8 cellular contexts compared by ENCODE assay signal in genomic region chr2:68063797-68064646, GRCh38. TPM values are rescaled to one million over a fixed set of nuclear protein-coding genes. Genes with fewer than 3 reads are reported as not detected.
DNase-seq lines count a peak whose midpoint lies in the region; ATAC-seq, FAIRE-seq and TF ChIP-seq lines count a peak whose summit lies in the region.
"Not testable (repeated sequence)": the region's sequence is repeated elsewhere in the genome, so short reads cannot be mapped to it uniquely, and the experiment has no call there.

No MANE protein-coding gene starts in this region.

- ATAC-seq in WTC11; stimulated activated effector memory CD8-positive, alpha-beta T cell treated with anti-CD3 and anti-CD28 coated beads, Interleukin-12 subunit alpha, Interleukin-12 subunit beta, amount 100 ng/mL, for 72 hours: not testable (repeated sequence)

- not testable (repeated sequence) for H3K36me3 ChIP-seq in HUES6 (ENCODE audit: control insufficient read depth, insufficient read depth, low read length); OCI-LY1 (ENCODE audit: insufficient read depth, low read length); bronchial epithelial cell (ENCODE audit: control insufficient read depth, insufficient read depth, low read length); hepatocyte (replicated peaks; ENCODE audit: insufficient read depth, low read depth)

- H3K27me3 ChIP-seq in HUES6 (ENCODE audit: control insufficient read depth, insufficient read depth, low read length); OCI-LY1 (ENCODE audit: insufficient read depth, low read length); bronchial epithelial cell (ENCODE audit: control insufficient read depth, insufficient read depth, low read length); hepatocyte: not testable (repeated sequence)

- H3K4me1 Mint-ChIP-seq in WTC11 (peaks cover 18% of the 10 kb centered on the region), neural crest cell (peaks cover 27% of the 10 kb centered on the region)
- H3K4me1 Mint-ChIP-seq in stimulated activated effector memory CD8-positive, alpha-beta T cell treated with anti-CD3 and anti-CD28 coated beads, Interleukin-12 subunit alpha, Interleukin-12 subunit beta, amount 100 ng/mL, for 72 hours: peaks cover 21% of the 10 kb centered on the region

- not testable (repeated sequence) for H3F3A ChIP-seq in OCI-LY1 (ENCODE audit: insufficient read depth, low read length)

- not testable (repeated sequence) for TF ChIP-seq CTCF in OCI-LY1 (IDR thresholded peaks at IDR 0.05; ENCODE audit: low read length); WTC11 (IDR thresholded peaks at IDR 0.05); bronchial epithelial cell (IDR thresholded peaks at IDR 0.05; ENCODE audit: insufficient read depth, low read length, severe bottlenecking); hepatocyte (IDR thresholded peaks at IDR 0.05; ENCODE audit: poor library complexity); neural crest cell (conservative IDR thresholded peaks at IDR 0.05)

- CTCF ChIA-PET in WTC11 (lab: Charles Lee): interaction anchor here (1.2 to 1.4 kb wide), 2 partner anchors 58 to 132 kb away, joined by 3 to 6 read pairs; no protein-coding TSS in a partner anchor

- H3K4me1 ChIP-seq in HUES6 (ENCODE audit: control insufficient read depth, insufficient read depth, low read length): not testable (repeated sequence)
- H3K4me1 ChIP-seq in OCI-LY1 (ENCODE audit: insufficient read depth, low read length, severe bottlenecking) (peaks cover 28% of the 10 kb centered on the region), hepatocyte (ENCODE audit: insufficient read depth) (peaks cover 14% of the 10 kb centered on the region)

- not testable (repeated sequence) for H3K36me3 Mint-ChIP-seq in WTC11; neural crest cell (ENCODE audit: low read depth); stimulated activated effector memory CD8-positive, alpha-beta T cell treated with anti-CD3 and anti-CD28 coated beads, Interleukin-12 subunit alpha, Interleukin-12 subunit beta, amount 100 ng/mL, for 72 hours

- peak overlapping the region; percentile 95; the same call in 1 of the 2 replicates for H3K27ac Mint-ChIP-seq in WTC11
- not testable (repeated sequence) for H3K27ac Mint-ChIP-seq in neural crest cell (ENCODE audit: unreplicated experiment); stimulated activated effector memory CD8-positive, alpha-beta T cell treated with anti-CD3 and anti-CD28 coated beads, Interleukin-12 subunit alpha, Interleukin-12 subunit beta, amount 100 ng/mL, for 72 hours

- H3K27ac ChIP-seq in HUES6 (ENCODE audit: low read depth, low read length): peak overlapping the region; percentile 83; the same call in 1 of the 2 replicates
- H3K27ac ChIP-seq in OCI-LY1 (ENCODE audit: low read depth, low read length, poor library complexity, severe bottlenecking): not testable (repeated sequence)
- H3K27ac ChIP-seq in hepatocyte: peak overlapping the region; percentile 96

- not testable (repeated sequence) for H3K9me3 ChIP-seq in HUES6 (ENCODE audit: control insufficient read depth, insufficient read depth, low read depth, low read length); OCI-LY1 (ENCODE audit: low read length); hepatocyte (ENCODE audit: low read depth)

- H3K4me3 Mint-ChIP-seq in WTC11: peak overlapping the region; percentile 95
- H3K4me3 Mint-ChIP-seq in neural crest cell: peak overlapping the region; percentile 96
- peak overlapping the region; percentile 87 for H3K4me3 Mint-ChIP-seq in stimulated activated effector memory CD8-positive, alpha-beta T cell treated with anti-CD3 and anti-CD28 coated beads, Interleukin-12 subunit alpha, Interleukin-12 subunit beta, amount 100 ng/mL, for 72 hours

- peak overlapping the region; percentile 83 for H2AFZ ChIP-seq in OCI-LY1 (ENCODE audit: low read length)
- peak overlapping the region; percentile 65 for H2AFZ ChIP-seq in hepatocyte

- POLR2A ChIA-PET in WTC11 (lab: Charles Lee): interaction anchor here (1.8 kb wide), 1 partner anchor 94 kb away, joined by 5 read pairs; the partner anchor contains the start of gene PNO1

- H3K9ac ChIP-seq in HUES6 (ENCODE audit: low read length) (peak overlapping the region; percentile 77), OCI-LY1 (ENCODE audit: low read length) (peak overlapping the region; percentile 74; the same call in 1 of the 2 replicates)

- H3K79me2 ChIP-seq in OCI-LY1 (ENCODE audit: insufficient read depth, low read length) (peaks cover 34% of the 10 kb centered on the region), hepatocyte (peaks cover 36% of the 10 kb centered on the region)

- DNase-seq in CMK (ENCODE audit: low read depth): peak; percentile 49
- peak; percentile 47 for DNase-seq in WTC11 (ENCODE audit: low spot score)
- DNase-seq in bronchial epithelial cell (ENCODE audit: low read depth): peak; percentile 10
- DNase-seq in hepatocyte (ENCODE audit: low spot score): peak; percentile 16
- not testable (repeated sequence) for DNase-seq in neural crest cell (ENCODE audit: low read depth, low spot score); stimulated activated effector memory CD8-positive, alpha-beta T cell treated with anti-CD3 and anti-CD28 coated beads, Interleukin-12 subunit alpha, Interleukin-12 subunit beta, amount 100 ng/mL, for 72 hours (ENCODE audit: low spot score in 2 of 2)

- not testable (repeated sequence) for FAIRE-seq in bronchial epithelial cell (lab: Jason Lieb, UNC)

- H3K9me3 Mint-ChIP-seq in WTC11: peaks cover 20% of the 10 kb centered on the region
- not testable (repeated sequence) for H3K9me3 Mint-ChIP-seq in neural crest cell; stimulated activated effector memory CD8-positive, alpha-beta T cell treated with anti-CD3 and anti-CD28 coated beads, Interleukin-12 subunit alpha, Interleukin-12 subunit beta, amount 100 ng/mL, for 72 hours

- H3K9me2 ChIP-seq in OCI-LY1 (ENCODE audit: low read depth, low read length); hepatocyte (replicated peaks; ENCODE audit: insufficient read depth): not testable (repeated sequence)

- not testable (repeated sequence) for H4K20me1 ChIP-seq in OCI-LY1 (ENCODE audit: insufficient read depth, low read length); hepatocyte (ENCODE audit: insufficient read depth, poor library complexity, severe bottlenecking)

- H3K27me3 Mint-ChIP-seq in WTC11 (ENCODE audit: low read depth) (peaks cover 28% of the 10 kb centered on the region), neural crest cell (ENCODE audit: low read depth) (peaks cover 35% of the 10 kb centered on the region)

- H3K4me2 ChIP-seq in OCI-LY1 (ENCODE audit: low read length) (peak overlapping the region; percentile 99), hepatocyte (peak overlapping the region; percentile 70)

- WGBS in hepatocyte (ENCODE audit: low lambda C conversion rate, missing lambda C conversion rate): 57% methylated on average over 19 of the region's 19 CpGs

- peak overlapping the region; percentile 79 for H3K4me3 ChIP-seq in HUES6 (ENCODE audit: low read depth, low read length)
- peak overlapping the region; percentile 78 for H3K4me3 ChIP-seq in OCI-LY1 (ENCODE audit: low read depth, low read length, poor library complexity, severe bottlenecking)
- not testable (repeated sequence) for H3K4me3 ChIP-seq in bronchial epithelial cell (ENCODE audit: low read depth, low read length); hepatocyte

TF ChIP-seq in WTC11, 78 proteins besides CTCF, POLR2A, EP300 and RAD21:
- peak; percentile 21; the same call in 1 of the 2 replicates for TF ChIP-seq FOXP1 (CRISPR knock-in tag; IDR thresholded peaks at IDR 0.05; ENCODE audit: borderline replicate concordance)

RNA-seq across cellular contexts. Expression of gene C1D, which starts 1.2 kb away (rescaled TPM):
- total RNA-seq in WTC11 (2021) (19.3 to 21.0 TPM (median 19.4 TPM) in 3 replicates), bronchial epithelial cell (16.8 and 20.0 TPM in 2 replicates), hepatocyte (52.1 and 55.6 TPM in 2 replicates), neural crest cell (17.3 and 20.2 TPM in 2 replicates)
- polyA plus RNA-seq in hepatocyte: 29.4 and 34.7 TPM in 2 replicates
